ENCODE assay signal across 9 cellular contexts in the genomic region with DNA sequence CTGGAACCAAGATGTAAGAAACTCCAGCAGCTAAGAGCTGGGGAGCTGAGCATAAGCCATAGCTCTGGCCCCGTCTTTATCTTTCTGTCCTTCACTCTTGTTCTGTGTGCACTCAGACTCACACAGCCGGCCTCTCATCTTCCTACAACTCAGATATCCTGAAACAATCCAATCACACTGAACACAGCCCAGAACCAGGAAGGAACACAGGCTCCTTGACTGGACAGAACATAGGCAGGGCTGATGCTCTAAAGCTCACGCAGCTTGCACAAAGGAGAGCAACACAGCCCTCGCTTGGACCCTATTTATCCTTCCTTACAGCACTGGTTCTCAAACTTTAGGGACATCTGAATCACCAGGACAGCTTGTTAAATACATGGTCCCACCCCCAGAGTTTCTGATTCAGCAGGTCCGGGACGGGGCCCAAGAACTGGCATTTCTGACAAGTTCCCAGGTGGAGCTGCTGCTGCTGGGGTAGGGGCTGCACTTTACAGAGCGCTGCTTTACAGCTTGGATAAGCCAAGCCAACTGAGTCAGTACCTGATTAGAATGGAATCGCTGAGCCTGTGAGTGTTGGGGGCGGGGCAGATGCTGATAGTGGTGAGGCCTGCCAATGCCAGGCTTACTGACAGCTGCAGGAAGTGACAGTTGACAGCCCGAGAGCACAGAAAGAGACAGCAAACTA.
DNase-seq lines count a peak whose midpoint lies in the region; ATAC-seq and TF ChIP-seq lines count a peak whose summit lies in the region.
"Had no signal": no experiment of that assay in that cellular context is flagged by ENCODE, and none has a peak within 500 bp of the region (broad histone marks: within the 10 kb centered on the region; RNA-seq: fewer than 3 reads in every experiment).

No MANE protein-coding gene starts in this region.

- no peaks in the 10 kb centered on the region for H3K36me3 Mint-ChIP-seq in activated naive CD8-positive, alpha-beta T cell treated with anti-CD3 and anti-CD28 coated beads, Interleukin-2, amount 50 U/mL, for 24 hours (ENCODE audit: low read depth)
- H3K36me3 Mint-ChIP-seq in nephron (ENCODE audit: low read depth) (no peaks in the 10 kb centered on the region), CD14-positive monocyte (no peaks in the 10 kb centered on the region)

- TF ChIP-seq CTCF in nephron (IDR thresholded peaks at IDR 0.05; ENCODE audit: unreplicated experiment in 3 of 3): no peak
- no peak for TF ChIP-seq CTCF in CD14-positive monocyte (IDR thresholded peaks at IDR 0.05)
- no peak for TF ChIP-seq CTCF in ovary (IDR thresholded peaks at IDR 0.05)

- H3K4me3 Mint-ChIP-seq in activated naive CD8-positive, alpha-beta T cell treated with anti-CD3 and anti-CD28 coated beads, Interleukin-2, amount 50 U/mL, for 24 hours: no peak overlapping the region
- H3K4me3 Mint-ChIP-seq in nephron (no peak overlapping the region), CD14-positive monocyte (no peak overlapping the region)

- H3K4me1 Mint-ChIP-seq in activated naive CD8-positive, alpha-beta T cell treated with anti-CD3 and anti-CD28 coated beads, Interleukin-2, amount 50 U/mL, for 24 hours: peaks cover 2% of the 10 kb centered on the region
- H3K4me1 Mint-ChIP-seq in nephron (peaks cover 32% of the 10 kb centered on the region), CD14-positive monocyte (peaks cover 8% of the 10 kb centered on the region)

- TF ChIP-seq POLR2A in ovary (IDR thresholded peaks at IDR 0.05): no peak

- H3K36me3 ChIP-seq in ovary: no peaks in the 10 kb centered on the region
- H3K36me3 ChIP-seq: Peyer's patch had no signal

- no peak for TF ChIP-seq EP300 in ovary (IDR thresholded peaks at IDR 0.05)

- H3K27me3 ChIP-seq in ovary: no peaks in the 10 kb centered on the region
- H3K27me3 ChIP-seq: Peyer's patch had no signal

- no peak overlapping the region for H3K27ac ChIP-seq in ovary

- peak; percentile 64 for DNase-seq in GDM1 (lab: John Stamatoyannopoulos, UW)
- DNase-seq in MV-4-11 (lab: John Stamatoyannopoulos, UW): peak; percentile 76
- DNase-seq in activated naive CD8-positive, alpha-beta T cell treated with anti-CD3 and anti-CD28 coated beads, Interleukin-2, amount 50 U/mL, for 24 hours: peak; percentile 15
- DNase-seq in NCI-H524 treated with DMSO at 0.1 percent for 48 hours (lab: John Stamatoyannopoulos, UW): no peak
- DNase-seq in CD14-positive monocyte (ENCODE audit: low spot score): no peak
- no peak for DNase-seq in dedifferentiated amniotic fluid mesenchymal stem cell (ENCODE audit: extremely low spot score)
- no peak for DNase-seq in ovary

- no peaks in the 10 kb centered on the region for H3K9me3 Mint-ChIP-seq in activated naive CD8-positive, alpha-beta T cell treated with anti-CD3 and anti-CD28 coated beads, Interleukin-2, amount 50 U/mL, for 24 hours
- H3K9me3 Mint-ChIP-seq in nephron (peaks cover 5% of the 10 kb centered on the region), CD14-positive monocyte (peaks cover 0 to 9% (median 2%) of the 10 kb centered on the region in 7 donors)

- H3K9me3 ChIP-seq in ovary: no peaks in the 10 kb centered on the region
- H3K9me3 ChIP-seq: Peyer's patch had no signal

- WGBS in ovary, 3 donors: 27 to 30% (median 29%) methylated on average over 10 of the region's 10 CpGs

- H3K27ac Mint-ChIP-seq in activated naive CD8-positive, alpha-beta T cell treated with anti-CD3 and anti-CD28 coated beads, Interleukin-2, amount 50 U/mL, for 24 hours: no peak overlapping the region
- H3K27ac Mint-ChIP-seq in nephron: peak overlapping the region in 2 of 3 experiments; percentile 18 to 79
- no peak overlapping the region for H3K27ac Mint-ChIP-seq in CD14-positive monocyte

- peaks cover 2% of the 10 kb centered on the region for H3K27me3 Mint-ChIP-seq in activated naive CD8-positive, alpha-beta T cell treated with anti-CD3 and anti-CD28 coated beads, Interleukin-2, amount 50 U/mL, for 24 hours
- H3K27me3 Mint-ChIP-seq in nephron (ENCODE audit: low read depth): peaks cover 38% of the 10 kb centered on the region
- peaks cover 0 to 1% (median 0%) of the 10 kb centered on the region in 3 donors for H3K27me3 Mint-ChIP-seq in CD14-positive monocyte (ENCODE audit: low read depth in 3 of 3)

- peaks cover 10% of the 10 kb centered on the region for H3K4me1 ChIP-seq in ovary (ENCODE audit: insufficient read depth)
- H3K4me1 ChIP-seq: Peyer's patch had no signal

- intact Hi-C loops in CD14-positive monocyte (cut with micrococcal nuclease) (no loop called here), ovary (cut with DNase I) (no loop called here)

- ATAC-seq in activated naive CD8-positive, alpha-beta T cell treated with anti-CD3 and anti-CD28 coated beads, Interleukin-2, amount 50 U/mL, for 24 hours: peak; percentile 56

- no peak overlapping the region for H3K4me3 ChIP-seq in ovary
- H3K4me3 ChIP-seq: Peyer's patch had no signal

Comparison
In these comparisons a context has a peak if more than half of its experiments do, and no peak if none do; other contexts are left out.
1. DNase-seq: peak in GDM1 (single experiment), MV-4-11 (single experiment) and activated naive CD8-positive, alpha-beta T cell treated with anti-CD3 and anti-CD28 coated beads, Interleukin-2, amount 50 U/mL, for 24 hours (single experiment); none in NCI-H524 treated with DMSO at 0.1 percent for 48 hours (single experiment), CD14-positive monocyte (single experiment), dedifferentiated amniotic fluid mesenchymal stem cell (single experiment) and ovary (0 of 5).
2. H3K27ac Mint-ChIP-seq: peak in nephron (2 of 3); none in activated naive CD8-positive, alpha-beta T cell treated with anti-CD3 and anti-CD28 coated beads, Interleukin-2, amount 50 U/mL, for 24 hours (single experiment) and CD14-positive monocyte (0 of 7).